In the genomic region with DNA sequence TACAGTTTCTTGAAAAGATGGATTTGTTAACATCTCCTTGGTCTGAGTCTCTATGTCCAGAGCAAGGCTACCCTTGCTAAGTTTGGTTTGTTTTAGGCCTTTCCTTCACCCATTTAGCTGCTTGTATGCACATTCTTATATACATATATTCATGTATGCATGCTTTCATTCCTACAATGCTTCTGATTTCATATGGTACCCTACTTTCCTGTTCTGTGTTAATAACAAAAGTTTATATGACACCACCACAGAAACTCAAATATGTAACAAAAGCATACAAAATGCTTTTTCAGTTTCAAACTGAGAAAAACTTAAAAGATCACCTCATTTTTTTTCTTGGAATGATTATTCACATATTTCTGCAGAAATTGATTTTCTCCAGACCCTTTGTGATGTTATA, we compare ENCODE assay signal across 28 cellular contexts. TPM values are rescaled to one million over a fixed set of nuclear protein-coding genes. Genes with fewer than 3 reads are reported as not detected.
DNase-seq lines count a peak whose midpoint lies in the region; ATAC-seq, FAIRE-seq and TF ChIP-seq lines count a peak whose summit lies in the region.
"Had no signal": no experiment of that assay in that cellular context is flagged by ENCODE, and none has a peak within 500 bp of the region (broad histone marks: within the 10 kb centered on the region; RNA-seq: fewer than 3 reads in every experiment).

No MANE protein-coding gene starts in this region.

- CTCF ChIA-PET in activated CD8-positive, alpha-beta T cell treated with anti-CD3 and anti-CD28 coated beads for 36 hours (lab: Charles Lee): interaction anchor here (1.6 to 2.6 kb wide), 2 partner anchors 40 to 62 kb away, joined by 9 to 10 read pairs; partner anchors contain the start of genes ASNSD1 and OSGEPL1
- CTCF ChIA-PET in activated CD8-positive, alpha-beta T cell treated with anti-CD3 and anti-CD28 coated beads, Interleukin-2, amount 10 ng/mL, durations not matched to agents 7 days and 5 days (lab: Charles Lee): interaction anchor here (1.1 to 1.4 kb wide), 2 partner anchors 39 to 75 kb away, joined by 3 read pairs; partner anchors contain the start of gene OSGEPL1
- CTCF ChIA-PET in GM12878 (lab: Yijun Ruan, JAX): interaction anchor here (0.6 kb wide), 1 partner anchor 1198 kb away, joined by 3 read pairs; no protein-coding TSS in a partner anchor

- no peaks in the 10 kb centered on the region for H3K36me3 Mint-ChIP-seq in activated CD8-positive, alpha-beta T cell treated with anti-CD3 and anti-CD28 coated beads for 36 hours (ENCODE audit: low read depth)
- no peaks in the 10 kb centered on the region for H3K36me3 Mint-ChIP-seq in activated CD8-positive, alpha-beta T cell treated with anti-CD3 and anti-CD28 coated beads, Interleukin-2, amount 10 ng/mL, durations not matched to agents 7 days and 5 days (ENCODE audit: low read depth)
- no peaks in the 10 kb centered on the region for H3K36me3 Mint-ChIP-seq in activated T-cell treated with anti-CD3 and anti-CD28 coated beads, Interleukin-2, amount 50 U/mL, for 72 hours (ENCODE audit: insufficient read depth in 2 of 2)
- H3K36me3 Mint-ChIP-seq in activated T-helper 17 cell treated with anti-CD3 and anti-CD28 coated beads, Interleukin-2, amount 50 U/mL, for 72 hours (ENCODE audit: low read depth): no peaks in the 10 kb centered on the region
- H3K36me3 Mint-ChIP-seq: CD14-positive monocyte had no signal

- no peak for TF ChIP-seq CTCF in activated CD8-positive, alpha-beta T cell treated with anti-CD3 and anti-CD28 coated beads for 36 hours (IDR thresholded peaks at IDR 0.05)
- TF ChIP-seq CTCF in GM12878 (IDR thresholded peaks at IDR 0.05 in 2 of 3, conservative IDR thresholded peaks at IDR 0.05 in 1 of 3; ENCODE audit: control insufficient read depth in 2 of 3, extremely low read depth in 1 of 3, insufficient read depth in 1 of 3, low read depth in 3 of 3, low read length in 3 of 3): no peak

- no peak overlapping the region for H2AFZ ChIP-seq in GM12878 (ENCODE audit: control insufficient read depth, low read depth, low read length)

- in situ Hi-C loops in GM12878 (cut with MboI): no loop called here

- no peak for TF ChIP-seq POLR2A in GM12878 (IDR thresholded peaks at IDR 0.05; ENCODE audit: low read depth, low read length)

- ATAC-seq in activated CD8-positive, alpha-beta T cell treated with anti-CD3 and anti-CD28 coated beads for 36 hours: peak; percentile 60
- ATAC-seq in activated CD8-positive, alpha-beta T cell treated with anti-CD3 and anti-CD28 coated beads, Interleukin-2, amount 10 ng/mL, durations not matched to agents 7 days and 5 days: no peak
- ATAC-seq in activated T-cell treated with anti-CD3 and anti-CD28 coated beads, Interleukin-2, amount 50 U/mL, for 72 hours (replicated peaks in 1 of 2): peak; percentile 88 to 94
- ATAC-seq in activated T-helper 17 cell treated with anti-CD3 and anti-CD28 coated beads, Interleukin-2, amount 50 U/mL, for 72 hours (replicated peaks): peak; percentile 77
- ATAC-seq in GM12878: no peak

- H3K9me3 Mint-ChIP-seq in activated CD8-positive, alpha-beta T cell treated with anti-CD3 and anti-CD28 coated beads for 36 hours: no peaks in the 10 kb centered on the region
- no peaks in the 10 kb centered on the region for H3K9me3 Mint-ChIP-seq in activated CD8-positive, alpha-beta T cell treated with anti-CD3 and anti-CD28 coated beads, Interleukin-2, amount 10 ng/mL, durations not matched to agents 7 days and 5 days (ENCODE audit: insufficient read depth)
- H3K9me3 Mint-ChIP-seq in activated T-cell treated with anti-CD3 and anti-CD28 coated beads, Interleukin-2, amount 50 U/mL, for 72 hours: no peaks in the 10 kb centered on the region
- no peaks in the 10 kb centered on the region for H3K9me3 Mint-ChIP-seq in activated T-helper 17 cell treated with anti-CD3 and anti-CD28 coated beads, Interleukin-2, amount 50 U/mL, for 72 hours
- H3K9me3 Mint-ChIP-seq: CD4-positive, alpha-beta memory T cell; CD4-positive, CD25-positive, alpha-beta regulatory T cell had no signal

- FAIRE-seq in GM12878 (lab: Jason Lieb, UNC) (no peak), urothelium cell line (lab: Jason Lieb, UNC) (no peak)
- FAIRE-seq: A204.1, GM12891, GM19239 had no signal

- no peak for TF ChIP-seq RAD21 in GM12878 (IDR thresholded peaks at IDR 0.05; ENCODE audit: insufficient read depth, low read depth, low read length)

- no peaks in the 10 kb centered on the region for H3K27me3 ChIP-seq in GM12878 (replicated peaks in 1 of 2; ENCODE audit: control insufficient read depth in 2 of 2, insufficient read depth in 2 of 2, low read length in 1 of 2)
- H3K27me3 ChIP-seq: BE2C, BLaER1 had no signal

- H3K4me1 Mint-ChIP-seq in activated CD8-positive, alpha-beta T cell treated with anti-CD3 and anti-CD28 coated beads for 36 hours (ENCODE audit: low read depth): peaks cover 9% of the 10 kb centered on the region
- no peaks in the 10 kb centered on the region for H3K4me1 Mint-ChIP-seq in activated CD8-positive, alpha-beta T cell treated with anti-CD3 and anti-CD28 coated beads, Interleukin-2, amount 10 ng/mL, durations not matched to agents 7 days and 5 days (ENCODE audit: low read depth)
- peaks cover 17% of the 10 kb centered on the region for H3K4me1 Mint-ChIP-seq in activated T-cell treated with anti-CD3 and anti-CD28 coated beads, Interleukin-2, amount 50 U/mL, for 72 hours (ENCODE audit: low read depth)
- H3K4me1 Mint-ChIP-seq in activated T-helper 17 cell treated with anti-CD3 and anti-CD28 coated beads, Interleukin-2, amount 50 U/mL, for 72 hours: peaks cover 10% of the 10 kb centered on the region
- H3K4me1 Mint-ChIP-seq: CD4-positive, alpha-beta memory T cell; CD4-positive, CD25-positive, alpha-beta regulatory T cell; CD8-positive, alpha-beta memory T cell had no signal

- SMC1A ChIA-PET in GM12878 (lab: Charles Lee; ENCODE audit: uncharacterized antibody, unreplicated experiment): no interaction called here

- H3K27ac ChIP-seq in GM12878 (ENCODE audit: control insufficient read depth, insufficient read depth): no peak overlapping the region
- H3K27ac ChIP-seq: BLaER1 had no signal

- H3K4me2 ChIP-seq in GM12878 (ENCODE audit: control insufficient read depth, insufficient read depth): no peak overlapping the region
- H3K4me2 ChIP-seq: BLaER1 had no signal

- DNase-seq in activated CD8-positive, alpha-beta T cell treated with anti-CD3 and anti-CD28 coated beads for 36 hours: no peak
- DNase-seq in activated CD8-positive, alpha-beta T cell treated with anti-CD3 and anti-CD28 coated beads, Interleukin-2, amount 10 ng/mL, durations not matched to agents 7 days and 5 days: no peak
- DNase-seq in activated T-cell treated with anti-CD3 and anti-CD28 coated beads, Interleukin-2, amount 50 U/mL, for 72 hours: no peak
- DNase-seq in activated T-cell treated with anti-CD3 and anti-CD28 coated beads for 4 hours: no peak
- no peak for DNase-seq in GM12878 (ENCODE audit: low read depth, low spot score)
- no peak for DNase-seq in NCI-H524 treated with DMSO at 0.1 percent for 48 hours (lab: John Stamatoyannopoulos, UW)
- no peak for DNase-seq in urothelium cell line (ENCODE audit: low spot score)
- DNase-seq: 8988T; ACHN; BE2C; C1 segment of cervical spinal cord; CD4-positive, alpha-beta memory T cell; CD4-positive, CD25-positive, alpha-beta regulatory T cell; CD8-positive, alpha-beta memory T cell; COR-L47; DMS 273 treated with DMSO at 0.1 percent for 48 hours; DMS153; DMS53; DMS79; DND-41; EL; GDM1 had no signal

- no peaks in the 10 kb centered on the region for H3K9me3 ChIP-seq in GM12878 (replicated peaks; ENCODE audit: control insufficient read depth, insufficient read depth, low read length)
- H3K9me3 ChIP-seq: BE2C, BLaER1 had no signal

- no peaks in the 10 kb centered on the region for H3K79me2 ChIP-seq in GM12878 (ENCODE audit: control insufficient read depth, insufficient read depth, low read length)

- no TSS peak for BruUV-seq in GM12878 (replicated peaks; lab: Mats Ljungman, UMichigan)

- H3K4me3 ChIP-seq in GM12878: no peak overlapping the region
- H3K4me3 ChIP-seq: BLaER1 had no signal

- no peaks in the 10 kb centered on the region for H3K36me3 ChIP-seq in GM12878 (ENCODE audit: control insufficient read depth in 2 of 2, insufficient read depth in 2 of 2, low read length in 1 of 2)
- H3K36me3 ChIP-seq: BE2C, BLaER1 had no signal

- H3K4me1 ChIP-seq in GM12878 (ENCODE audit: control insufficient read depth, insufficient read depth, low read length): no peaks in the 10 kb centered on the region
- H3K4me1 ChIP-seq: BE2C, BLaER1 had no signal

- POLR2A ChIA-PET in activated CD8-positive, alpha-beta T cell treated with anti-CD3 and anti-CD28 coated beads for 36 hours (lab: Charles Lee): interaction anchor here (1.9 kb wide), 1 partner anchor 39 kb away, joined by 4 read pairs; the partner anchor contains the start of gene OSGEPL1
- POLR2A ChIA-PET in activated CD8-positive, alpha-beta T cell treated with anti-CD3 and anti-CD28 coated beads, Interleukin-2, amount 10 ng/mL, durations not matched to agents 7 days and 5 days (lab: Charles Lee): no interaction called here
- POLR2A ChIA-PET in GM12878 (lab: Charles Lee): no interaction called here

- intact Hi-C loops in activated CD8-positive, alpha-beta T cell treated with anti-CD3 and anti-CD28 coated beads for 36 hours (cut with micrococcal nuclease): no loop called here
- intact Hi-C loops in GM12878 (cut with micrococcal nuclease; ENCODE audit: unreplicated experiment): no loop called here

- H3K27me3 Mint-ChIP-seq in activated CD8-positive, alpha-beta T cell treated with anti-CD3 and anti-CD28 coated beads for 36 hours: no peaks in the 10 kb centered on the region
- no peaks in the 10 kb centered on the region for H3K27me3 Mint-ChIP-seq in activated CD8-positive, alpha-beta T cell treated with anti-CD3 and anti-CD28 coated beads, Interleukin-2, amount 10 ng/mL, durations not matched to agents 7 days and 5 days (ENCODE audit: low read depth)
- H3K27me3 Mint-ChIP-seq in activated T-cell treated with anti-CD3 and anti-CD28 coated beads, Interleukin-2, amount 50 U/mL, for 72 hours (ENCODE audit: low read depth): no peaks in the 10 kb centered on the region
- H3K27me3 Mint-ChIP-seq in activated T-helper 17 cell treated with anti-CD3 and anti-CD28 coated beads, Interleukin-2, amount 50 U/mL, for 72 hours: no peaks in the 10 kb centered on the region
- H3K27me3 Mint-ChIP-seq: CD4-positive, alpha-beta memory T cell; CD4-positive, CD25-positive, alpha-beta regulatory T cell; CD8-positive, alpha-beta memory T cell had no signal

- no peak overlapping the region for H3K27ac Mint-ChIP-seq in activated CD8-positive, alpha-beta T cell treated with anti-CD3 and anti-CD28 coated beads for 36 hours
- no peak overlapping the region for H3K27ac Mint-ChIP-seq in activated CD8-positive, alpha-beta T cell treated with anti-CD3 and anti-CD28 coated beads, Interleukin-2, amount 10 ng/mL, durations not matched to agents 7 days and 5 days
- peak overlapping the region; percentile 8 for H3K27ac Mint-ChIP-seq in activated T-cell treated with anti-CD3 and anti-CD28 coated beads, Interleukin-2, amount 50 U/mL, for 72 hours
- H3K27ac Mint-ChIP-seq in activated T-helper 17 cell treated with anti-CD3 and anti-CD28 coated beads, Interleukin-2, amount 50 U/mL, for 72 hours: peak overlapping the region; percentile 21
- H3K27ac Mint-ChIP-seq: CD14-positive monocyte; CD4-positive, CD25-positive, alpha-beta regulatory T cell; CD8-positive, alpha-beta memory T cell had no signal

- no peaks in the 10 kb centered on the region for H4K20me1 ChIP-seq in GM12878 (ENCODE audit: control insufficient read depth, insufficient read depth)
- H4K20me1 ChIP-seq: BLaER1 had no signal

- RAD21 ChIA-PET in GM12878 (lab: Charles Lee; ENCODE audit: unreplicated experiment): no interaction called here

- no peak overlapping the region for H3K9ac ChIP-seq in GM12878 (ENCODE audit: control insufficient read depth, insufficient read depth, low read length)
- H3K9ac ChIP-seq: BLaER1 had no signal

- H3K4me3 Mint-ChIP-seq in activated CD8-positive, alpha-beta T cell treated with anti-CD3 and anti-CD28 coated beads for 36 hours: no peak overlapping the region
- no peak overlapping the region for H3K4me3 Mint-ChIP-seq in activated CD8-positive, alpha-beta T cell treated with anti-CD3 and anti-CD28 coated beads, Interleukin-2, amount 10 ng/mL, durations not matched to agents 7 days and 5 days
- H3K4me3 Mint-ChIP-seq in activated T-cell treated with anti-CD3 and anti-CD28 coated beads, Interleukin-2, amount 50 U/mL, for 72 hours: peak overlapping the region in 1 of 2 donors; percentile 44
- H3K4me3 Mint-ChIP-seq in activated T-helper 17 cell treated with anti-CD3 and anti-CD28 coated beads, Interleukin-2, amount 50 U/mL, for 72 hours: no peak overlapping the region
- H3K4me3 Mint-ChIP-seq: CD14-positive monocyte; CD4-positive, alpha-beta memory T cell; CD4-positive, CD25-positive, alpha-beta regulatory T cell; CD8-positive, alpha-beta memory T cell had no signal

- no peak for TF ChIP-seq EP300 in GM12878 (IDR thresholded peaks at IDR 0.05; ENCODE audit: borderline replicate concordance in 1 of 2, control insufficient read depth in 1 of 2, low read depth in 2 of 2, low read length in 2 of 2)

RNA-seq across cellular contexts. Expression of gene OSGEPL1, which starts 39.4 kb away (rescaled TPM):
- 10 to 100 TPM; 14.7 to 16.2 TPM for total RNA-seq in activated CD8-positive, alpha-beta T cell treated with anti-CD3 and anti-CD28 coated beads for 36 hours
- 1 to 10 TPM; 8.0 to 8.5 TPM for total RNA-seq in activated CD8-positive, alpha-beta T cell treated with anti-CD3 and anti-CD28 coated beads, Interleukin-2, amount 10 ng/mL, durations not matched to agents 7 days and 5 days
- 10 to 100 TPM; 10.2 to 10.3 TPM for total RNA-seq in activated T-cell treated with anti-CD3 and anti-CD28 coated beads, Interleukin-2, amount 50 U/mL, for 72 hours
- 1 to 10 TPM; 7.2 to 8.3 TPM for total RNA-seq in activated T-helper 17 cell treated with anti-CD3 and anti-CD28 coated beads, Interleukin-2, amount 50 U/mL, for 72 hours
- 35.8 and 46.2 TPM in 2 replicates for total RNA-seq in GM12878 (2013; cell fraction: nucleolus; rRNA removed)
- total RNA-seq in GM12878 (2014; rRNA removed) (6.7 and 9.6 TPM in 2 replicates), GM12878 (2014; rRNA removed; fragmentation: Illumina TruSeq; extraction: Trizol) (7.8 and 9.4 TPM in 2 replicates), GM12878 (2021) (5.6 and 7.9 TPM in 2 replicates)
- 3.9 TPM for polyA plus RNA-seq in GM12878 (2011; ENCODE audit: low read depth)
- polyA plus RNA-seq in GM12878 (2011; rRNA removed) (18.0 and 27.9 TPM in 2 replicates), GM12878 (2014; fragmentation: Illumina TruSeq; extraction: Trizol) (7.5 and 9.8 TPM in 2 replicates), GM12878 (2014; fragmentation: Nextera tagmentation; extraction: Ambion mirVana) (10 to 100 TPM in 1 of 2 experiments, 1 to 10 TPM in 1; 9.4 to 11.5 TPM), GM12878 (2014; rRNA removed) (5.8 and 7.9 TPM in 2 replicates), GM12878 (2016; fragmentation: Nextera tagmentation; extraction: Ambion mirVana) (10 to 100 TPM; 10.1 to 10.4 TPM)
- polyA plus RNA-seq in GM12878 (2011; cell fraction: cytosol; rRNA removed): 6.4 and 6.8 TPM in 2 replicates
- 12.2 and 16.3 TPM in 2 replicates for polyA plus RNA-seq in GM12878 (2011; cell fraction: nucleus; rRNA removed)
- 4.5 and 7.1 TPM in 2 replicates for polyA plus RNA-seq in GM12878 (2012)
- 8.3 and 14.8 TPM in 2 replicates for polyA minus RNA-seq in GM12878 (2011; rRNA and poly(A)+ RNA removed)
- 3.8 and 4.3 TPM in 2 replicates for polyA minus RNA-seq in GM12878 (2011; cell fraction: cytosol; rRNA and poly(A)+ RNA removed)
- 26.2 and 27.1 TPM in 2 replicates for polyA minus RNA-seq in GM12878 (2011; cell fraction: nucleus; rRNA and poly(A)+ RNA removed)

RNA-seq across cellular contexts. Expression of gene ANKAR, which starts 48.7 kb away (rescaled TPM):
- total RNA-seq in activated CD8-positive, alpha-beta T cell treated with anti-CD3 and anti-CD28 coated beads for 36 hours: 1 to 10 TPM; 3.5 to 3.6 TPM
- total RNA-seq in activated CD8-positive, alpha-beta T cell treated with anti-CD3 and anti-CD28 coated beads, Interleukin-2, amount 10 ng/mL, durations not matched to agents 7 days and 5 days: 1 to 10 TPM; 4.8 to 5.2 TPM
- total RNA-seq in activated T-cell treated with anti-CD3 and anti-CD28 coated beads, Interleukin-2, amount 50 U/mL, for 72 hours: 1 to 10 TPM; 5.9 to 7.5 TPM
- 1 to 10 TPM; 4.2 to 4.4 TPM for total RNA-seq in activated T-helper 17 cell treated with anti-CD3 and anti-CD28 coated beads, Interleukin-2, amount 50 U/mL, for 72 hours
- total RNA-seq in GM12878 (2013; cell fraction: nucleolus; rRNA removed): 19.2 and 21.8 TPM in 2 replicates
- total RNA-seq in GM12878 (2014; rRNA removed) (3.9 and 4.1 TPM in 2 replicates), GM12878 (2014; rRNA removed; fragmentation: Illumina TruSeq; extraction: Trizol) (4.2 and 5.2 TPM in 2 replicates), GM12878 (2021) (1.7 and 2.0 TPM in 2 replicates)
- 0.87 TPM for polyA plus RNA-seq in GM12878 (2011; ENCODE audit: low read depth)
- polyA plus RNA-seq in GM12878 (2011; rRNA removed) (1.7 and 2.4 TPM in 2 replicates), GM12878 (2014; fragmentation: Illumina TruSeq; extraction: Trizol) (2.4 and 2.5 TPM in 2 replicates), GM12878 (2014; fragmentation: Nextera tagmentation; extraction: Ambion mirVana) (1 to 10 TPM; 1.3 to 2.9 TPM), GM12878 (2014; rRNA removed) (2.9 and 3.0 TPM in 2 replicates), GM12878 (2016; fragmentation: Nextera tagmentation; extraction: Ambion mirVana) (1 to 10 TPM; 1.9 to 3.3 TPM)
- 0.33 and 0.67 TPM in 2 replicates for polyA plus RNA-seq in GM12878 (2011; cell fraction: cytosol; rRNA removed)
- 1.4 and 1.5 TPM in 2 replicates for polyA plus RNA-seq in GM12878 (2011; cell fraction: nucleus; rRNA removed)
- 1.5 and 1.7 TPM in 2 replicates for polyA plus RNA-seq in GM12878 (2012)
- 2.3 and 2.5 TPM in 2 replicates for polyA minus RNA-seq in GM12878 (2011; rRNA and poly(A)+ RNA removed)
- 0.40 and 1.4 TPM in 2 replicates for polyA minus RNA-seq in GM12878 (2011; cell fraction: cytosol; rRNA and poly(A)+ RNA removed)
- polyA minus RNA-seq in GM12878 (2011; cell fraction: nucleus; rRNA and poly(A)+ RNA removed): 2.9 and 5.5 TPM in 2 replicates

Comparison
In these comparisons a context has a peak if more than half of its experiments do, and no peak if none do; other contexts are left out.
1. ATAC-seq: peak in activated CD8-positive, alpha-beta T cell treated with anti-CD3 and anti-CD28 coated beads for 36 hours (single experiment), activated T-cell treated with anti-CD3 and anti-CD28 coated beads, Interleukin-2, amount 50 U/mL, for 72 hours (2 of 2) and activated T-helper 17 cell treated with anti-CD3 and anti-CD28 coated beads, Interleukin-2, amount 50 U/mL, for 72 hours (single experiment); none in activated CD8-positive, alpha-beta T cell treated with anti-CD3 and anti-CD28 coated beads, Interleukin-2, amount 10 ng/mL, durations not matched to agents 7 days and 5 days (single experiment) and GM12878 (single experiment).
2. H3K27ac Mint-ChIP-seq: peak in activated T-cell treated with anti-CD3 and anti-CD28 coated beads, Interleukin-2, amount 50 U/mL, for 72 hours (single experiment) and activated T-helper 17 cell treated with anti-CD3 and anti-CD28 coated beads, Interleukin-2, amount 50 U/mL, for 72 hours (single experiment); none in activated CD8-positive, alpha-beta T cell treated with anti-CD3 and anti-CD28 coated beads for 36 hours (single experiment) and activated CD8-positive, alpha-beta T cell treated with anti-CD3 and anti-CD28 coated beads, Interleukin-2, amount 10 ng/mL, durations not matched to agents 7 days and 5 days (single experiment).